11 cellular contexts compared by ENCODE assay signal in genomic region chr18:74248189-74248975, GRCh38. TPM values are rescaled to one million over a fixed set of nuclear protein-coding genes. Genes with fewer than 3 reads are reported as not detected.
DNase-seq lines count a peak whose midpoint lies in the region; ATAC-seq and TF ChIP-seq lines count a peak whose summit lies in the region.
"Had no signal": no experiment of that assay in that cellular context is flagged by ENCODE, and none has a peak within 500 bp of the region (broad histone marks: within the 10 kb centered on the region; RNA-seq: fewer than 3 reads in every experiment).

No MANE protein-coding gene starts in this region.

- no peak overlapping the region for H3K27ac Mint-ChIP-seq in stimulated activated memory B cell treated with anti-CD40 and anti-IgM and Interleukin-4, amounts not matched to agents 10 μg/mL and 1 μg/mL and 100 μg/mL, for 72 hours

- no peaks in the 10 kb centered on the region for H3K9me3 Mint-ChIP-seq in stimulated activated memory B cell treated with anti-CD40 and anti-IgM and Interleukin-4, amounts not matched to agents 10 μg/mL and 1 μg/mL and 100 μg/mL, for 72 hours

- no peak for TF ChIP-seq EP300 in ovary (IDR thresholded peaks at IDR 0.05)

- no peak for TF ChIP-seq POLR2A in ovary (IDR thresholded peaks at IDR 0.05)

- no peaks in the 10 kb centered on the region for H3K27me3 Mint-ChIP-seq in stimulated activated memory B cell treated with anti-CD40 and anti-IgM and Interleukin-4, amounts not matched to agents 10 μg/mL and 1 μg/mL and 100 μg/mL, for 72 hours

- DNase-seq in germinal center (ENCODE audit: low spot score) (peak; percentile 47), ovary (no peak), GM19238 (ENCODE audit: insufficient read length, low spot score) (no peak)
- DNase-seq: NK-92 treated with Interleukin-12 subunit alpha and Interleukin-12 subunit beta, amount 100 ng/mL, for 24 hours; posterior cingulate gyrus had no signal

- H3K4me1 Mint-ChIP-seq in stimulated activated memory B cell treated with anti-CD40 and anti-IgM and Interleukin-4, amounts not matched to agents 10 μg/mL and 1 μg/mL and 100 μg/mL, for 72 hours, result peaks cover 10% of the 10 kb centered on the region

- peaks cover 23% of the 10 kb centered on the region for H3K36me3 Mint-ChIP-seq in stimulated activated memory B cell treated with anti-CD40 and anti-IgM and Interleukin-4, amounts not matched to agents 10 μg/mL and 1 μg/mL and 100 μg/mL, for 72 hours

- TF ChIP-seq CTCF in ovary (IDR thresholded peaks at IDR 0.05), result no peak

- WGBS in ovary, 3 donors, result 48 to 65% (median 57%) methylated on average over 10 of the region's 10 CpGs

- peak overlapping the region in 1 of 2 donors; percentile 75 for H3K27ac ChIP-seq in ovary
- H3K27ac ChIP-seq: gastroesophageal sphincter had no signal

- ATAC-seq in GM18519 (IDR thresholded peaks at IDR 0.05; ENCODE audit: low FRiP score, unreplicated experiment) (peak; percentile 60), GM19438 (IDR thresholded peaks at IDR 0.05; ENCODE audit: low read depth, unreplicated experiment) (peak; percentile 95), HG03066 (IDR thresholded peaks at IDR 0.05; ENCODE audit: low read depth, unreplicated experiment) (peak; percentile 78), HG03521 (IDR thresholded peaks at IDR 0.05; ENCODE audit: unreplicated experiment) (no peak)
- no peak for ATAC-seq in stimulated activated memory B cell treated with anti-CD40 and anti-IgM and Interleukin-4, amounts not matched to agents 10 μg/mL and 1 μg/mL and 100 μg/mL, for 72 hours

- no peak overlapping the region for H3K4me3 ChIP-seq in ovary
- H3K4me3 ChIP-seq: gastroesophageal sphincter had no signal

- H3K36me3 ChIP-seq in ovary, result no peaks in the 10 kb centered on the region

- intact Hi-C loops in ovary (cut with DNase I), result no loop called here

- no peaks in the 10 kb centered on the region for H3K9me3 ChIP-seq in ovary
- H3K9me3 ChIP-seq: gastroesophageal sphincter had no signal

- peaks cover 24% of the 10 kb centered on the region for H3K4me1 ChIP-seq in ovary (ENCODE audit: insufficient read depth)

- no peaks in the 10 kb centered on the region for H3K27me3 ChIP-seq in ovary
- H3K27me3 ChIP-seq: gastroesophageal sphincter had no signal

- no peak overlapping the region for H3K4me3 Mint-ChIP-seq in stimulated activated memory B cell treated with anti-CD40 and anti-IgM and Interleukin-4, amounts not matched to agents 10 μg/mL and 1 μg/mL and 100 μg/mL, for 72 hours

RNA-seq across cellular contexts. Expression of gene CYB5A, which starts 43.4 kb away (rescaled TPM):
- 100 to 1,000 TPM; 158 to 454 (median 293) TPM for total RNA-seq in ovary
- polyA plus RNA-seq in ovary, result 100 to 1,000 TPM; 233 to 325 TPM

Comparison
In these comparisons a context has a peak if more than half of its experiments do, and no peak if none do; other contexts are left out.
1. ATAC-seq: peak in GM18519 (single experiment), GM19438 (single experiment) and HG03066 (single experiment); none in stimulated activated memory B cell treated with anti-CD40 and anti-IgM and Interleukin-4, amounts not matched to agents 10 μg/mL and 1 μg/mL and 100 μg/mL, for 72 hours (single experiment) and HG03521 (single experiment).